In the genomic region with DNA sequence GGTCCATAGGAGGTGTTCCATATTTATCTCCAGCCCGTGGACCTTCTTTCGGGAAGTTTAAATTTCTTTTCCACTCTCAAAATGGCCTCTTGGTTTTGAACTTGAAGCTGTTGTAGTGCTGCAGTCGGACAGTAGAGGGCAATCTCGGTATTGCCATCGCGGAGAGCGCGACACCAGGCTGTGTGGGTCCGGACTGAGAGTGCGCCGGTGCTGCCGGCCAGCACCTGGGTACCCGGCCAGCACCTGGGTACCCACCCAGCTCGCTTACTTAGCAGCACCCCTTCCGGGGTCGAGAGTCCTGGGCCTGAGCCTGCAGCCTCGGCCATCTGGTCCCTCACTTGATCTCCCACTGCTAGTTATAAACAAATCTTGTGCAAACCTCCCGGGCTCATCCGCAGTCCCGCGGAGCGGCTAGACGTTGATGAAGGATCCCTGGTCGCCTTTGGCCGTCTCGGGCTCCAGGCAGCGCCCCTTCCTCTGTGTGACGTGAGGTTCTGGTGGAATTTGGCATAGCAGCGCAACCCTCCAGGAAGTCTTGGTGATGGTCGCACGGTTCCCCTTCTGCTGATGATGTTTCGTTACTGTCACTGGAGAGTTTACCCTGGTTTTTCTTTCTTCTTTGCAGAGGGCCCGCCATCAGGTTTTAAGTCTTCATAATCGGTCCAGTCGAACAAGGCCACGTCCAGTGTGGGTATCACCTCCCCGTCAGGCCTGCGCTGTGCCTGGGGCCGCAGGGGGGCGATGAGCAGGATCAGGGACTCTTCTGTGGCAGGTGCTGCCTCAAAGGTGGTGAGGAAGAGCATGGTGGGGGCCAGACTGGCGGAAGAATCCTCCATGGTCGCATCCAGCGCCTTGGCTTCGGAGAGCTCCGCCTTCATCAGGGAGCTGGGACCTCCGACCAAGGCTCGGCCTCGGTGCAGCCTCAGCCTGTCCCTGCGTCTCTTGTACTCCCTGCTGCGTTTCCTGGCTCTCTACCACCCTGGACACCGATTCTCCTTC, we compare ENCODE assay signal across 9 cellular contexts. TPM values are rescaled to one million over a fixed set of nuclear protein-coding genes. Genes with fewer than 3 reads are reported as not detected.
DNase-seq lines count a peak whose midpoint lies in the region; TF ChIP-seq lines count a peak whose summit lies in the region.
"Had no signal": no experiment of that assay in that cellular context is flagged by ENCODE, and none has a peak within 500 bp of the region (broad histone marks: within the 10 kb centered on the region; RNA-seq: fewer than 3 reads in every experiment).

No MANE protein-coding gene starts in this region.

- peaks cover 6% of the 10 kb centered on the region for H3K4me1 Mint-ChIP-seq in activated naive CD8-positive, alpha-beta T cell treated with anti-CD3 and anti-CD28 coated beads for 36 hours

- peak in 3 of 5 experiments; percentile 12 to 27 (median 16) for TF ChIP-seq CTCF in transverse colon (IDR thresholded peaks at IDR 0.05)

- TF ChIP-seq EP300 in transverse colon (IDR thresholded peaks at IDR 0.05; ENCODE audit: low read depth), result no peak

- DNase-seq in SHP77 treated with DMSO at 0.1 percent for 48 hours (lab: John Stamatoyannopoulos, UW) (peak; percentile 10), SHP77 (lab: John Stamatoyannopoulos, UW) (no peak), NCI-H146 treated with DMSO at 0.1 percent for 48 hours (lab: John Stamatoyannopoulos, UW; ENCODE audit: unreplicated experiment) (peak; percentile 26), left kidney (ENCODE audit: low read depth, low spot score) (peak; percentile 65), transverse colon (no peak), SW 1271 (lab: John Stamatoyannopoulos, UW) (no peak), kidney glomerular epithelial cell (lab: John Stamatoyannopoulos, UW) (no peak)
- peak; percentile 43 for DNase-seq in activated naive CD8-positive, alpha-beta T cell treated with anti-CD3 and anti-CD28 coated beads for 36 hours

- WGBS in transverse colon (ENCODE audit: low coverage in 1 of 2), 2 donors, result 83% methylated on average over 51 of the region's 51 CpGs; no CpG with 5 or more reads in 1 of the 2 donors

- in situ Hi-C loops in transverse colon (cut with MboI; ENCODE audit: low pct_ligation_motif_present in 1 of 4, low pct_unique_long_range_greater_than_20kb in 1 of 4, low sequenced_read_pairs in 3 of 4), result no loop called here

- H3K9me3 Mint-ChIP-seq in activated naive CD8-positive, alpha-beta T cell treated with anti-CD3 and anti-CD28 coated beads for 36 hours, result no peaks in the 10 kb centered on the region

- H3K27ac Mint-ChIP-seq in activated naive CD8-positive, alpha-beta T cell treated with anti-CD3 and anti-CD28 coated beads for 36 hours, result no peak overlapping the region

- no peak overlapping the region for H3K27ac ChIP-seq in transverse colon
- H3K27ac ChIP-seq: VCaP had no signal

- no peaks in the 10 kb centered on the region for H3K27me3 Mint-ChIP-seq in activated naive CD8-positive, alpha-beta T cell treated with anti-CD3 and anti-CD28 coated beads for 36 hours

- H3K36me3 ChIP-seq in transverse colon, result no peaks in the 10 kb centered on the region

- H3K9me3 ChIP-seq in transverse colon, result no peaks in the 10 kb centered on the region

- no peaks in the 10 kb centered on the region for H3K36me3 Mint-ChIP-seq in activated naive CD8-positive, alpha-beta T cell treated with anti-CD3 and anti-CD28 coated beads for 36 hours

- H3K4me3 Mint-ChIP-seq in activated naive CD8-positive, alpha-beta T cell treated with anti-CD3 and anti-CD28 coated beads for 36 hours, result peak overlapping the region; percentile 61

- intact Hi-C loops in transverse colon (cut with DNase I; ENCODE audit: low total_unique reads), result no loop called here

- no peaks in the 10 kb centered on the region for H3K4me1 ChIP-seq in transverse colon

- H3K4me3 ChIP-seq in transverse colon, result no peak overlapping the region

- no peaks in the 10 kb centered on the region for H3K27me3 ChIP-seq in transverse colon

- no peak for TF ChIP-seq POLR2A in transverse colon (IDR thresholded peaks at IDR 0.05)

RNA-seq across cellular contexts. Expression of a gene that starts 17.8 kb away (rescaled TPM):
- not detected for total RNA-seq in activated naive CD8-positive, alpha-beta T cell treated with anti-CD3 and anti-CD28 coated beads for 36 hours
- not detected for total RNA-seq in transverse colon

RNA-seq across cellular contexts. Expression of a gene that starts 51.5 kb away (rescaled TPM):
- not detected for total RNA-seq in activated naive CD8-positive, alpha-beta T cell treated with anti-CD3 and anti-CD28 coated beads for 36 hours
- under 1 TPM in 2 of 4 donors, not detected in 2; 0.14 to 0.16 TPM for total RNA-seq in transverse colon

Comparison
In these comparisons a context has a peak if more than half of its experiments do, and no peak if none do; other contexts are left out.
1. DNase-seq: peak in SHP77 treated with DMSO at 0.1 percent for 48 hours (single experiment), NCI-H146 treated with DMSO at 0.1 percent for 48 hours (single experiment), activated naive CD8-positive, alpha-beta T cell treated with anti-CD3 and anti-CD28 coated beads for 36 hours (single experiment) and left kidney (single experiment); none in SHP77 (0 of 2), transverse colon (single experiment), SW 1271 (0 of 2) and kidney glomerular epithelial cell (single experiment).